Comparison of ENCODE assay signal across 1 cellular context in genomic region chr7:155686620-155687324, GRCh38.
A peak's percentile ranks its signal among the peaks of the same experiment; 100 is the strongest.
TF ChIP-seq lines count a peak whose summit lies in the region.

No MANE protein-coding gene starts in this region.

TF ChIP-seq in HEK293, 187 proteins besides CTCF, POLR2A, EP300 and RAD21 (continued from another document):
- TF ChIP-seq, protein P1, sequence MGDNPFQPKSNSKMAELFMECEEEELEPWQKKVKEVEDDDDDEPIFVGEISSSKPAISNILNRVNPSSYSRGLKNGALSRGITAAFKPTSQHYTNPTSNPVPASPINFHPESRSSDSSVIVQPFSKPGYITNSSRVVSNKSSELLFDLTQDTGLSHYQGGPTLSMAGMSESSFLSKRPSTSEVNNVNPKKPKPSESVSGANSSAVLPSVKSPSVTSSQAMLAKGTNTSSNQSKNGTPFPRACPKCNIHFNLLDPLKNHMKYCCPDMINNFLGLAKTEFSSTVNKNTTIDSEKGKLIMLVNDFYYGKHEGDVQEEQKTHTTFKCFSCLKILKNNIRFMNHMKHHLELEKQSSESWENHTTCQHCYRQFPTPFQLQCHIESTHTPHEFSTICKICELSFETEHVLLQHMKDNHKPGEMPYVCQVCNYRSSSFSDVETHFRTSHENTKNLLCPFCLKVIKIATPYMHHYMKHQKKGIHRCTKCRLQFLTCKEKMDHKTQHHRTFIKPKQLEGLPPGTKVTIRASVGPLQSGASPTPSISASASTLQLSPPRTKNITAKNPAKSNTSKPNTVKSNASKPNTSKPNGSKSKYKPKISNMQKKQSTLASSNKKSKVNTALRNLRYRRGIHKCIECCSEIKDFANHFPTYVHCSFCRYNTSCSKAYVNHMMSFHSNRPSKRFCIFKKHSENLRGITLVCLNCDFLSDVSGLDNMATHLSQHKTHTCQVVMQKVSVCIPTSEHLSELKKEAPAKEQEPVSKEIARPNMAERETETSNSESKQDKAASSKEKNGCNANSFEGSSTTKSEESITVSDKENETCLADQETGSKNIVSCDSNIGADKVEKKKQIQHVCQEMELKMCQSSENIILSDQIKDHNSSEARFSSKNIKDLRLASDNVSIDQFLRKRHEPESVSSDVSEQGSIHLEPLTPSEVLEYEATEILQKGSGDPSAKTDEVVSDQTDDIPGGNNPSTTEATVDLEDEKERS (tag by site-specific recombination; IDR thresholded peaks at IDR 0.05), result peak; percentile 85; the same call in 1 of the 2 replicates
